ENCODE assay signal across 24 cellular contexts in the genomic region with DNA sequence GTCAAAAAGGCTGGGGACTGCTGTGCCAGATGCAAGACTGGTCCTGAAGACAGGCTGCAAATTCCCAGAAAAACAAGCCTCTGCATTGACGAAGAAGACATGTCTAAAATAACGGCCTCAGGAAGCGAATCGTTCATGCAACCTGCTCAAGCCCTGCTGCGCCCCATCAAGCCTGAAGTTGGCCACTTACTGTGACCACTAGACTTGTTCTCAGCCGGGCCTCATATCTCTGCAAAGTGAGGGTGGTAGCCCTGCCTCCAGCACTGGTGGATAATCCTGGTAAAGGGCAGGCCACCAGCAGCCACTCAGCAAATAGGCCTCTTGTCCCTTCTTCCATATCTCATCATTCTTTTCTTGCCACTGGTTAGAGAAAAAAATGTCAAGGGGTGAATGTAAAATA. TPM values are rescaled to one million over a fixed set of nuclear protein-coding genes. Genes with fewer than 3 reads are reported as not detected.
"Had no signal": no experiment of that assay in that cellular context is flagged by ENCODE, and none has a peak within 500 bp of the region (broad histone marks: within the 10 kb centered on the region; RNA-seq: fewer than 3 reads in every experiment).

No MANE protein-coding gene starts in this region.

- DNase-seq: activated CD4-positive, alpha-beta memory T cell treated with anti-CD3 and anti-CD28 coated beads, Interleukin-2, amount 10 ng/mL, durations not matched to agents 7 days and 5 days; activated CD4-positive, alpha-beta T cell treated with anti-CD3 and anti-CD28 coated beads for 48 hours; activated CD4-positive, CD25-positive, alpha-beta regulatory T cell; activated CD8-positive, alpha-beta memory T cell treated with anti-CD3 and anti-CD28 coated beads, Interleukin-2, amount 10 ng/mL, durations not matched to agents 7 days and 5 days; activated naive CD4-positive, alpha-beta T cell treated with anti-CD3 and anti-CD28 coated beads, Interleukin-2, amount 50 U/mL, for 16 hours; cerebellar nuclear complex; effector CD8-positive, alpha-beta T cell; foreskin fibroblast; occipital lobe; stimulated activated CD4-positive, alpha-beta T cell treated with anti-CD3 and anti-CD28 coated beads, Interleukin-15, amount 100 ng/mL, for 24 hours; stimulated activated CD4-positive, alpha-beta T cell treated with anti-CD3 and anti-CD28 coated beads, Interleukin-2, amount 100 ng/mL, for 48 hours; stimulated activated naive CD8-positive, alpha-beta T cell treated with anti-CD3 and anti-CD28 coated beads, Interleukin-15, amount 100 ng/mL, for 72 hours; trophoblast cell had no signal

- H3K4me3 ChIP-seq: breast epithelium, skin epidermis, vagina had no signal

- H3K27ac Mint-ChIP-seq: activated CD4-positive, alpha-beta memory T cell treated with anti-CD3 and anti-CD28 coated beads, Interleukin-2, amount 10 ng/mL, durations not matched to agents 7 days and 5 days; activated CD8-positive, alpha-beta memory T cell treated with anti-CD3 and anti-CD28 coated beads, Interleukin-2, amount 10 ng/mL, durations not matched to agents 7 days and 5 days; activated T-helper 2 cell treated with anti-CD3 and anti-CD28 coated beads, Interferon-gamma antibody, Interleukin-2, Interleukin-4, amounts not matched to agents 10 μg/mL and 5 μg/mL and 100 μg/mL, durations not matched to agents 14 hours and 24 hours and 36 hours; natural killer cell treated with Interleukin-12 subunit alpha and Interleukin-12 subunit beta and Interleukin-15 and Interleukin-18, amount 100 ng/mL, for 72 hours; progenitor cell of endocrine pancreas; T-helper 2 cell treated with Interferon-gamma antibody and Interleukin-4, amounts not matched to agents 5 μg/mL and 100 μg/mL, for 36 hours had no signal

- H3K4me1 ChIP-seq: breast epithelium had no signal

- ATAC-seq: activated CD8-positive, alpha-beta memory T cell treated with anti-CD3 and anti-CD28 coated beads, Interleukin-2, amount 10 ng/mL, durations not matched to agents 7 days and 5 days; natural killer cell treated with Interleukin-12 subunit alpha and Interleukin-12 subunit beta and Interleukin-15 and Interleukin-18, amount 100 ng/mL, for 72 hours; stimulated activated naive CD8-positive, alpha-beta T cell treated with anti-CD3 and anti-CD28 coated beads, Interleukin-15, amount 100 ng/mL, for 72 hours had no signal

- H3K4me1 Mint-ChIP-seq: activated CD4-positive, alpha-beta memory T cell treated with anti-CD3 and anti-CD28 coated beads, Interleukin-2, amount 10 ng/mL, durations not matched to agents 7 days and 5 days; activated CD8-positive, alpha-beta memory T cell treated with anti-CD3 and anti-CD28 coated beads, Interleukin-2, amount 10 ng/mL, durations not matched to agents 7 days and 5 days; stimulated activated naive CD8-positive, alpha-beta T cell treated with anti-CD3 and anti-CD28 coated beads, Interleukin-15, amount 100 ng/mL, for 72 hours had no signal

- H3K4me3 Mint-ChIP-seq: activated CD4-positive, alpha-beta memory T cell treated with anti-CD3 and anti-CD28 coated beads, Interleukin-2, amount 10 ng/mL, durations not matched to agents 7 days and 5 days; activated CD8-positive, alpha-beta memory T cell treated with anti-CD3 and anti-CD28 coated beads, Interleukin-2, amount 10 ng/mL, durations not matched to agents 7 days and 5 days; natural killer cell treated with Interleukin-12 subunit alpha and Interleukin-12 subunit beta and Interleukin-15 and Interleukin-18, amount 100 ng/mL, for 72 hours; stimulated activated naive CD8-positive, alpha-beta T cell treated with anti-CD3 and anti-CD28 coated beads, Interleukin-15, amount 100 ng/mL, for 72 hours; T-helper 2 cell treated with Interferon-gamma antibody and Interleukin-4, amounts not matched to agents 5 μg/mL and 100 μg/mL, for 36 hours had no signal

- H3K9me3 Mint-ChIP-seq: activated CD4-positive, alpha-beta memory T cell treated with anti-CD3 and anti-CD28 coated beads, Interleukin-2, amount 10 ng/mL, durations not matched to agents 7 days and 5 days; activated T-helper 2 cell treated with anti-CD3 and anti-CD28 coated beads, Interferon-gamma antibody, Interleukin-2, Interleukin-4, amounts not matched to agents 10 μg/mL and 5 μg/mL and 100 μg/mL, durations not matched to agents 14 hours and 24 hours and 36 hours; natural killer cell treated with Interleukin-12 subunit alpha and Interleukin-12 subunit beta and Interleukin-15 and Interleukin-18, amount 100 ng/mL, for 72 hours; stimulated activated naive CD8-positive, alpha-beta T cell treated with anti-CD3 and anti-CD28 coated beads, Interleukin-15, amount 100 ng/mL, for 72 hours; T-helper 2 cell treated with Interferon-gamma antibody and Interleukin-4, amounts not matched to agents 5 μg/mL and 100 μg/mL, for 36 hours had no signal

- H3K27me3 Mint-ChIP-seq: activated CD4-positive, alpha-beta memory T cell treated with anti-CD3 and anti-CD28 coated beads, Interleukin-2, amount 10 ng/mL, durations not matched to agents 7 days and 5 days; activated CD8-positive, alpha-beta memory T cell treated with anti-CD3 and anti-CD28 coated beads, Interleukin-2, amount 10 ng/mL, durations not matched to agents 7 days and 5 days; natural killer cell treated with Interleukin-12 subunit alpha and Interleukin-12 subunit beta and Interleukin-15 and Interleukin-18, amount 100 ng/mL, for 72 hours; progenitor cell of endocrine pancreas; stimulated activated naive CD8-positive, alpha-beta T cell treated with anti-CD3 and anti-CD28 coated beads, Interleukin-15, amount 100 ng/mL, for 72 hours had no signal

- H3K36me3 ChIP-seq: breast epithelium had no signal

- H3K9me3 ChIP-seq: breast epithelium, vagina had no signal

RNA-seq across cellular contexts. Expression of a gene that starts 40.5 kb away (rescaled TPM):
- total RNA-seq: activated CD4-positive, alpha-beta memory T cell treated with anti-CD3 and anti-CD28 coated beads, Interleukin-2, amount 10 ng/mL, durations not matched to agents 7 days and 5 days; activated CD8-positive, alpha-beta memory T cell treated with anti-CD3 and anti-CD28 coated beads, Interleukin-2, amount 10 ng/mL, durations not matched to agents 7 days and 5 days; activated T-helper 2 cell treated with anti-CD3 and anti-CD28 coated beads, Interferon-gamma antibody, Interleukin-2, Interleukin-4, amounts not matched to agents 10 μg/mL and 5 μg/mL and 100 μg/mL, durations not matched to agents 14 hours and 24 hours and 36 hours; astrocyte; breast epithelium; glomerular endothelial cell; lower leg skin; natural killer cell treated with Interleukin-12 subunit alpha and Interleukin-12 subunit beta and Interleukin-15 and Interleukin-18, amount 100 ng/mL, for 72 hours; occipital lobe; progenitor cell of endocrine pancreas; temporal lobe; vagina had no signal
